In genomic region chr9:98554752-98555151, GRCh38 we compare ENCODE assay signal across 36 cellular contexts.
"Had no signal": no experiment of that assay in that cellular context is flagged by ENCODE, and none has a peak within 500 bp of the region (broad histone marks: within the 10 kb centered on the region; RNA-seq: fewer than 3 reads in every experiment).

No MANE protein-coding gene starts in this region.

- H3K9me3 Mint-ChIP-seq: activated CD4-positive, alpha-beta memory T cell treated with anti-CD3 and anti-CD28 coated beads, Interleukin-2, amount 10 ng/mL, durations not matched to agents 7 days and 5 days; activated CD4-positive, alpha-beta T cell treated with anti-CD3 and anti-CD28 coated beads, Interleukin-2, amount 10 ng/mL, durations not matched to agents 7 days and 5 days; activated naive CD4-positive, alpha-beta T cell treated with anti-CD3 and anti-CD28 coated beads, Interleukin-2, amount 10 ng/mL, durations not matched to agents 7 days and 5 days; activated naive CD4-positive, alpha-beta T cell treated with anti-CD3 and anti-CD28 coated beads, Interleukin-2, amount 50 U/mL, for 24 hours; activated naive CD8-positive, alpha-beta T cell treated with anti-CD3 and anti-CD28 coated beads, Interleukin-2, amount 10 ng/mL, durations not matched to agents 7 days and 5 days; activated naive CD8-positive, alpha-beta T cell treated with anti-CD3 and anti-CD28 coated beads, Interleukin-2, amount 50 U/mL, for 24 hours; activated T-cell treated with anti-CD3 and anti-CD28 coated beads, Interleukin-2, amount 50 U/mL, for 24 hours; activated T-helper 2 cell treated with anti-CD3 and anti-CD28 coated beads, Interferon-gamma antibody, Interleukin-2, Interleukin-4, amounts not matched to agents 10 μg/mL and 5 μg/mL and 100 μg/mL, durations not matched to agents 14 hours and 24 hours and 36 hours; T-helper 1 cell treated with Interleukin-12 subunit alpha and Interleukin-12 subunit beta and Interleukin-4 antibody, amounts not matched to agents 30 μg/mL and 1 μg/mL, for 36 hours; T-helper 2 cell treated with Interferon-gamma antibody and Interleukin-4, amounts not matched to agents 5 μg/mL and 100 μg/mL, for 36 hours; WTC11 had no signal

- DNase-seq: activated CD4-positive, alpha-beta memory T cell treated with anti-CD3 and anti-CD28 coated beads, Interleukin-2, amount 10 ng/mL, durations not matched to agents 7 days and 5 days; activated CD4-positive, alpha-beta T cell treated with anti-CD3 and anti-CD28 coated beads for 1 hour; activated CD4-positive, alpha-beta T cell treated with anti-CD3 and anti-CD28 coated beads for 36 hours; activated CD4-positive, alpha-beta T cell treated with anti-CD3 and anti-CD28 coated beads for 48 hours; activated CD4-positive, alpha-beta T cell treated with anti-CD3 and anti-CD28 coated beads, Interleukin-2, amount 10 ng/mL, durations not matched to agents 7 days and 5 days; activated CD4-positive, alpha-beta T cell treated with anti-CD3 and anti-CD28 coated beads, Interleukin-2, amount 50 U/mL, for 48 hours; activated CD4-positive, CD25-positive, alpha-beta regulatory T cell; activated CD8-positive, alpha-beta memory T cell treated with anti-CD3 and anti-CD28 coated beads, Interleukin-2, amount 50 U/mL, for 4 hours; activated CD8-positive, alpha-beta T cell treated with anti-CD3 and anti-CD28 coated beads, Interleukin-2, amount 10 ng/mL, durations not matched to agents 7 days and 5 days; activated effector memory CD4-positive, alpha-beta T cell treated with Interleukin-2 at 50 U/mL for 16 hours; activated gamma-delta T cell; activated naive CD4-positive, alpha-beta T cell treated with anti-CD3 and anti-CD28 coated beads, Interleukin-2, amount 10 ng/mL, durations not matched to agents 7 days and 5 days; activated naive CD4-positive, alpha-beta T cell treated with Interleukin-2 at 50 U/mL for 16 hours; activated naive CD8-positive, alpha-beta T cell treated with anti-CD3 and anti-CD28 coated beads, Interleukin-2, amount 10 ng/mL, durations not matched to agents 7 days and 5 days; activated naive CD8-positive, alpha-beta T cell treated with anti-CD3 and anti-CD28 coated beads, Interleukin-2, amount 50 U/mL, for 24 hours; activated T-cell treated with anti-CD3 and anti-CD28 coated beads, Interleukin-2, amount 50 U/mL, for 24 hours; activated T-cell treated with anti-CD3 and anti-CD28 coated beads, Interleukin-2, amount 50 U/mL, for 48 hours; amygdala; aorta; body of pancreas; brain microvascular endothelial cell; central memory CD4-positive, alpha-beta T cell; SW 1271; T-helper 1 cell; T-helper 2 cell; T-helper 9 cell; WERI-Rb-1 had no signal

- H3K4me1 ChIP-seq: breast epithelium had no signal

- H3K27ac ChIP-seq: body of pancreas, brain microvascular endothelial cell, breast epithelium, WERI-Rb-1 had no signal

- H3K4me3 Mint-ChIP-seq: activated CD4-positive, alpha-beta memory T cell treated with anti-CD3 and anti-CD28 coated beads, Interleukin-2, amount 10 ng/mL, durations not matched to agents 7 days and 5 days; activated CD4-positive, alpha-beta T cell treated with anti-CD3 and anti-CD28 coated beads for 36 hours; activated CD4-positive, alpha-beta T cell treated with anti-CD3 and anti-CD28 coated beads, Interleukin-2, amount 10 ng/mL, durations not matched to agents 7 days and 5 days; activated CD8-positive, alpha-beta T cell treated with anti-CD3 and anti-CD28 coated beads, Interleukin-2, amount 10 ng/mL, durations not matched to agents 7 days and 5 days; activated naive CD4-positive, alpha-beta T cell treated with anti-CD3 and anti-CD28 coated beads, Interleukin-2, amount 10 ng/mL, durations not matched to agents 7 days and 5 days; activated naive CD4-positive, alpha-beta T cell treated with anti-CD3 and anti-CD28 coated beads, Interleukin-2, amount 50 U/mL, for 24 hours; activated naive CD8-positive, alpha-beta T cell; activated naive CD8-positive, alpha-beta T cell treated with anti-CD3 and anti-CD28 coated beads, Interleukin-2, amount 10 ng/mL, durations not matched to agents 7 days and 5 days; activated naive CD8-positive, alpha-beta T cell treated with anti-CD3 and anti-CD28 coated beads, Interleukin-2, amount 50 U/mL, for 24 hours; activated T-cell treated with anti-CD3 and anti-CD28 coated beads, Interleukin-2, amount 50 U/mL, for 24 hours; T-helper 1 cell treated with Interleukin-12 subunit alpha and Interleukin-12 subunit beta and Interleukin-4 antibody, amounts not matched to agents 30 μg/mL and 1 μg/mL, for 36 hours; T-helper 2 cell treated with Interferon-gamma antibody and Interleukin-4, amounts not matched to agents 5 μg/mL and 100 μg/mL, for 36 hours; WTC11 had no signal

- FAIRE-seq: astrocyte had no signal

- H3K9me3 ChIP-seq: body of pancreas, breast epithelium had no signal

- ATAC-seq: activated CD4-positive, alpha-beta T cell treated with anti-CD3 and anti-CD28 coated beads for 36 hours; activated CD4-positive, CD25-positive, alpha-beta regulatory T cell treated with anti-CD3 and anti-CD28 coated beads, Interleukin-2, amount 50 U/mL, for 24 hours; activated CD8-positive, alpha-beta T cell treated with anti-CD3 and anti-CD28 coated beads, Interleukin-2, amount 10 ng/mL, durations not matched to agents 7 days and 5 days; activated naive CD8-positive, alpha-beta T cell treated with anti-CD3 and anti-CD28 coated beads, Interleukin-2, amount 50 U/mL, for 24 hours; body of pancreas; WTC11 had no signal

- H3K36me3 ChIP-seq: brain microvascular endothelial cell, breast epithelium had no signal

- H3K36me3 Mint-ChIP-seq: activated naive CD4-positive, alpha-beta T cell treated with anti-CD3 and anti-CD28 coated beads, Interleukin-2, amount 10 ng/mL, durations not matched to agents 7 days and 5 days; activated naive CD4-positive, alpha-beta T cell treated with anti-CD3 and anti-CD28 coated beads, Interleukin-2, amount 50 U/mL, for 24 hours; activated naive CD8-positive, alpha-beta T cell; activated naive CD8-positive, alpha-beta T cell treated with anti-CD3 and anti-CD28 coated beads, Interleukin-2, amount 10 ng/mL, durations not matched to agents 7 days and 5 days; WTC11 had no signal

- H3K27me3 Mint-ChIP-seq: activated naive CD4-positive, alpha-beta T cell treated with anti-CD3 and anti-CD28 coated beads, Interleukin-2, amount 50 U/mL, for 24 hours had no signal

- H3K27ac Mint-ChIP-seq: activated CD4-positive, alpha-beta memory T cell treated with anti-CD3 and anti-CD28 coated beads, Interleukin-2, amount 10 ng/mL, durations not matched to agents 7 days and 5 days; activated CD4-positive, alpha-beta T cell treated with anti-CD3 and anti-CD28 coated beads for 36 hours; activated CD4-positive, alpha-beta T cell treated with anti-CD3 and anti-CD28 coated beads, Interleukin-2, amount 10 ng/mL, durations not matched to agents 7 days and 5 days; activated CD8-positive, alpha-beta T cell treated with anti-CD3 and anti-CD28 coated beads, Interleukin-2, amount 10 ng/mL, durations not matched to agents 7 days and 5 days; activated naive CD4-positive, alpha-beta T cell treated with anti-CD3 and anti-CD28 coated beads, Interleukin-2, amount 10 ng/mL, durations not matched to agents 7 days and 5 days; activated naive CD4-positive, alpha-beta T cell treated with anti-CD3 and anti-CD28 coated beads, Interleukin-2, amount 50 U/mL, for 24 hours; activated naive CD8-positive, alpha-beta T cell; activated naive CD8-positive, alpha-beta T cell treated with anti-CD3 and anti-CD28 coated beads, Interleukin-2, amount 10 ng/mL, durations not matched to agents 7 days and 5 days; activated naive CD8-positive, alpha-beta T cell treated with anti-CD3 and anti-CD28 coated beads, Interleukin-2, amount 50 U/mL, for 24 hours; activated T-cell treated with anti-CD3 and anti-CD28 coated beads, Interleukin-2, amount 50 U/mL, for 24 hours; activated T-helper 2 cell treated with anti-CD3 and anti-CD28 coated beads, Interferon-gamma antibody, Interleukin-2, Interleukin-4, amounts not matched to agents 10 μg/mL and 5 μg/mL and 100 μg/mL, durations not matched to agents 14 hours and 24 hours and 36 hours; T-helper 1 cell treated with Interleukin-12 subunit alpha and Interleukin-12 subunit beta and Interleukin-4 antibody, amounts not matched to agents 30 μg/mL and 1 μg/mL, for 36 hours; T-helper 2 cell treated with Interferon-gamma antibody and Interleukin-4, amounts not matched to agents 5 μg/mL and 100 μg/mL, for 36 hours; WTC11 had no signal

- H3K4me3 ChIP-seq: body of pancreas, breast epithelium had no signal

- H3K4me1 Mint-ChIP-seq: activated CD4-positive, alpha-beta memory T cell treated with anti-CD3 and anti-CD28 coated beads, Interleukin-2, amount 10 ng/mL, durations not matched to agents 7 days and 5 days; activated CD4-positive, alpha-beta T cell treated with anti-CD3 and anti-CD28 coated beads for 36 hours; activated CD4-positive, alpha-beta T cell treated with anti-CD3 and anti-CD28 coated beads, Interleukin-2, amount 10 ng/mL, durations not matched to agents 7 days and 5 days; activated naive CD4-positive, alpha-beta T cell treated with anti-CD3 and anti-CD28 coated beads, Interleukin-2, amount 10 ng/mL, durations not matched to agents 7 days and 5 days; activated naive CD4-positive, alpha-beta T cell treated with anti-CD3 and anti-CD28 coated beads, Interleukin-2, amount 50 U/mL, for 24 hours; activated naive CD8-positive, alpha-beta T cell treated with anti-CD3 and anti-CD28 coated beads, Interleukin-2, amount 10 ng/mL, durations not matched to agents 7 days and 5 days; activated naive CD8-positive, alpha-beta T cell treated with anti-CD3 and anti-CD28 coated beads, Interleukin-2, amount 50 U/mL, for 24 hours had no signal

- H3K27me3 ChIP-seq: body of pancreas, brain microvascular endothelial cell, breast epithelium had no signal
